Comparison of ENCODE assay signal across 15 cellular contexts in the genomic region with DNA sequence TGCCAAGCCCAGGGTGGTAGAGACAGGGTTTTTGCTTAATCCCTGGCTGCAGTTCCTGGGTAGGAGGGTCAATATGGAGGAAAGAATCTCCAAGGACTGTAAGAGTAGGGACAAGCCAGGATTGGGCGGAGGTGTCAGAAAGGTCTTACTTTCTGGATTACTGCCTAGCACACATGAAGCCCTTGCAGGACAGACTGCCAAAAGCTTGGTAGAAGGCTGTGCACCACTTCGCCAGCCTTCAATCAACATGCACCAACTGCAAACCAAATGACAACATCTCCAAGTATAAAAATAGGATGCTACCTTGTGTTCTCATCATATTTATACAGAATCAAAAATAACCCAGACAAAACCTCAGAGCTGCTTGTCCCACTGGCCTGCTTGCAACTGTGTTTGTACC. TPM values are rescaled to one million over a fixed set of nuclear protein-coding genes. Genes with fewer than 3 reads are reported as not detected.
A peak's percentile ranks its signal among the peaks of the same experiment; 100 is the strongest.
DNase-seq lines count a peak whose midpoint lies in the region; ATAC-seq and TF ChIP-seq lines count a peak whose summit lies in the region.
"Had no signal": no experiment of that assay in that cellular context is flagged by ENCODE, and none has a peak within 500 bp of the region (broad histone marks: within the 10 kb centered on the region; RNA-seq: fewer than 3 reads in every experiment).

No MANE protein-coding gene starts in this region.

- 56 to 75% (median 64%) methylated on average over 2 of the region's 2 CpGs for WGBS in heart left ventricle, 4 donors

- peak overlapping the region in 1 of 2 donors; percentile 43 for H3K27ac ChIP-seq in right atrium auricular region
- peak overlapping the region in 11 of 12 donors; percentile 20 to 87 (median 58) for H3K27ac ChIP-seq in heart left ventricle
- H3K27ac ChIP-seq in skeletal muscle tissue (ENCODE audit: low read depth, low read length): peak overlapping the region; percentile 98
- H3K27ac ChIP-seq: BLaER1 treated with 17β-estradiol and CSF1 and Interleukin-3, amounts not matched to agents 10 nM and 100 nM; HL-60 had no signal

- H3K4me1 ChIP-seq in right atrium auricular region (peaks cover 0 to 31% of the 10 kb centered on the region in 2 donors), heart left ventricle (peaks cover 0 to 43% (median 24%) of the 10 kb centered on the region in 12 donors), skeletal muscle tissue (ENCODE audit: control insufficient read depth in 3 of 3, insufficient read depth in 3 of 3, low read length in 3 of 3) (peaks cover 34 to 52% (median 41%) of the 10 kb centered on the region in 3 donors)
- H3K4me1 ChIP-seq: HAP-1 had no signal

- H3K36me3 ChIP-seq in right atrium auricular region (peaks cover 60% of the 10 kb centered on the region), heart left ventricle (peaks cover 0 to 71% (median 65%) of the 10 kb centered on the region in 9 donors), skeletal muscle tissue (ENCODE audit: control insufficient read depth in 3 of 3, insufficient read depth in 3 of 3, low read length in 3 of 3) (peaks cover 19 to 38% (median 35%) of the 10 kb centered on the region in 3 donors)

- no peak for DNase-seq in Right ventricle myocardium inferior (ENCODE audit: missing footprints)
- no peak for DNase-seq in right atrium auricular region (ENCODE audit: low spot score)
- DNase-seq in heart left ventricle: peak in 3 of 5 donors; percentile 37 to 56 (median 45)
- peak; percentile 86 for DNase-seq in myocyte (ENCODE audit: low read depth)
- DNase-seq in stimulated activated CD4-positive, alpha-beta T cell treated with anti-CD3 and anti-CD28 coated beads, Interleukin-4, amount 100 ng/mL, for 1 hour: no peak
- no peak for DNase-seq in midbrain (lab: John Stamatoyannopoulos, UW)
- DNase-seq: ACHN; Calu3; CD4-positive, CD25-positive, alpha-beta regulatory T cell; DMS 273 treated with DMSO at 0.1 percent for 48 hours had no signal

- no peak for TF ChIP-seq CTCF in right atrium auricular region (IDR thresholded peaks at IDR 0.05)
- TF ChIP-seq CTCF in heart left ventricle (IDR thresholded peaks at IDR 0.05): no peak

- intact Hi-C loops in Right ventricle myocardium inferior (cut with DNase I) (loop anchor here (5.0 kb wide), 1 partner anchor 248 kb away; no protein-coding TSS in a partner anchor), heart left ventricle (cut with DNase I) (loop anchor here in 7 of 10 donors (5.0 to 10.0 kb wide), 6 partner anchors 81 to 251 kb away; partner anchors contain the start of genes CNOT9 (in 3 of the 7) and USP37 (in 3 of the 7))

- H3K9ac ChIP-seq in skeletal muscle tissue (ENCODE audit: low read depth in 1 of 3, low read length in 3 of 3): peak overlapping the region; percentile 60 to 93 (median 75)

- H3K9me3 ChIP-seq in right atrium auricular region (no peaks in the 10 kb centered on the region), heart left ventricle (no peaks in the 10 kb centered on the region), skeletal muscle tissue (ENCODE audit: control insufficient read depth in 3 of 3, low read length in 3 of 3) (no peaks in the 10 kb centered on the region)
- H3K9me3 ChIP-seq: BLaER1 treated with 17β-estradiol and CSF1 and Interleukin-3, amounts not matched to agents 10 nM and 100 nM; HAP-1 had no signal

- no peak for TF ChIP-seq POLR2A in heart left ventricle (IDR thresholded peaks at IDR 0.05)

- ATAC-seq in Right ventricle myocardium inferior: peak; percentile 58
- ATAC-seq in heart left ventricle: peak; percentile 53 to 74 (median 65)
- ATAC-seq in GM18511 (IDR thresholded peaks at IDR 0.05; ENCODE audit: unreplicated experiment): no peak

- H3K27me3 ChIP-seq in right atrium auricular region: no peaks in the 10 kb centered on the region
- H3K27me3 ChIP-seq in heart left ventricle: no peaks in the 10 kb centered on the region
- H3K27me3 ChIP-seq in skeletal muscle tissue (ENCODE audit: control insufficient read depth in 3 of 3, insufficient read depth in 3 of 3, low read length in 3 of 3): no peaks in the 10 kb centered on the region
- H3K27me3 ChIP-seq: BLaER1 treated with 17β-estradiol and CSF1 and Interleukin-3, amounts not matched to agents 10 nM and 100 nM had no signal

- no peak overlapping the region for H3K4me3 ChIP-seq in right atrium auricular region
- H3K4me3 ChIP-seq in heart left ventricle: no peak overlapping the region
- H3K4me3 ChIP-seq in skeletal muscle tissue (ENCODE audit: low read length in 3 of 3): peak overlapping the region; percentile 44 to 73 (median 59)
- H3K4me3 ChIP-seq: BLaER1 treated with 17β-estradiol and CSF1 and Interleukin-3, amounts not matched to agents 10 nM and 100 nM; HAP-1 had no signal

RNA-seq across cellular contexts. Expression of gene ZNF142, which starts 3.7 kb away (rescaled TPM):
- total RNA-seq in Right ventricle myocardium inferior (18.6 TPM), right atrium auricular region (10 to 100 TPM; 13.6 to 17.9 TPM), heart left ventricle (10 to 100 TPM; 18.1 to 46.0 (median 21.8) TPM), myocyte (10.9 and 14.9 TPM in 2 replicates), skeletal muscle tissue (5.7 TPM)
- 10 to 100 TPM; 10.4 to 12.6 TPM for polyA plus RNA-seq in heart left ventricle
- polyA plus RNA-seq in myocyte (2012): 9.7 TPM

RNA-seq across cellular contexts. Expression of gene BCS1L, which starts 3.7 kb away (rescaled TPM):
- total RNA-seq in Right ventricle myocardium inferior (51.1 TPM), right atrium auricular region (10 to 100 TPM; 16.8 to 21.2 TPM), heart left ventricle (10 to 100 TPM; 27.3 to 53.2 (median 43.7) TPM), myocyte (27.6 and 39.2 TPM in 2 replicates), skeletal muscle tissue (40.2 TPM)
- 10 to 100 TPM; 43.3 to 54.7 TPM for polyA plus RNA-seq in heart left ventricle
- 34.9 TPM for polyA plus RNA-seq in myocyte (2012)

RNA-seq across cellular contexts. Expression of gene RNF25, which starts 16.1 kb away (rescaled TPM):
- total RNA-seq in Right ventricle myocardium inferior: 15.3 TPM
- total RNA-seq in right atrium auricular region: 10 to 100 TPM; 13.9 to 18.2 TPM
- total RNA-seq in heart left ventricle: 10 to 100 TPM in 8 of 9 donors, 1 to 10 TPM in 1; 9.7 to 23.8 (median 15.0) TPM
- polyA plus RNA-seq in heart left ventricle: 10 to 100 TPM; 21.0 to 24.0 TPM
- 19.8 and 20.9 TPM in 2 replicates for total RNA-seq in myocyte
- polyA plus RNA-seq in myocyte (2012): 45.0 TPM
- total RNA-seq in skeletal muscle tissue: 24.5 TPM

RNA-seq across cellular contexts. Expression of gene STK36, which starts 16.1 kb away (rescaled TPM):
- total RNA-seq in Right ventricle myocardium inferior: 7.5 TPM
- total RNA-seq in right atrium auricular region: 1 to 10 TPM; 6.0 to 8.5 TPM
- 10 to 100 TPM in 3 of 9 donors, 1 to 10 TPM in 6; 4.7 to 16.2 (median 7.9) TPM for total RNA-seq in heart left ventricle
- 1 to 10 TPM; 6.9 to 8.0 TPM for polyA plus RNA-seq in heart left ventricle
- total RNA-seq in myocyte: 26.8 and 29.7 TPM in 2 replicates
- 25.9 TPM for polyA plus RNA-seq in myocyte (2012)
- 5.2 TPM for total RNA-seq in skeletal muscle tissue

RNA-seq across cellular contexts. Expression of gene PLCD4, which starts 48.1 kb away (rescaled TPM):
- total RNA-seq in Right ventricle myocardium inferior (0.43 TPM), right atrium auricular region (under 1 TPM; 0.51 to 0.70 TPM), heart left ventricle (1 to 10 TPM in 4 of 9 donors, under 1 TPM in 5; 0.14 to 1.9 (median 0.67) TPM), myocyte (9.9 and 11.8 TPM in 2 replicates), skeletal muscle tissue (27.7 TPM)
- polyA plus RNA-seq in heart left ventricle: under 1 TPM; 0.11 to 0.34 TPM
- 7.6 TPM for polyA plus RNA-seq in myocyte (2012)

Comparison
In these comparisons a context has a peak if more than half of its experiments do, and no peak if none do; other contexts are left out.
1. DNase-seq: peak in heart left ventricle (3 of 5) and myocyte (single experiment); none in Right ventricle myocardium inferior (single experiment), right atrium auricular region (single experiment), stimulated activated CD4-positive, alpha-beta T cell treated with anti-CD3 and anti-CD28 coated beads, Interleukin-4, amount 100 ng/mL, for 1 hour (single experiment) and midbrain (single experiment).
2. H3K4me3 ChIP-seq: peak in skeletal muscle tissue (3 of 3); none in right atrium auricular region (0 of 2) and heart left ventricle (0 of 12).